In genomic region chr20:58053391-58054055, GRCh38 we compare ENCODE assay signal across 13 cellular contexts.
DNase-seq lines count a peak whose midpoint lies in the region; ATAC-seq and TF ChIP-seq lines count a peak whose summit lies in the region.
"Had no signal": no experiment of that assay in that cellular context is flagged by ENCODE, and none has a peak within 500 bp of the region (broad histone marks: within the 10 kb centered on the region; RNA-seq: fewer than 3 reads in every experiment).

No MANE protein-coding gene starts in this region.

- DNase-seq in D341Med (ENCODE audit: low spot score) (peak; percentile 13), chondrocyte (ENCODE audit: low spot score) (peak; percentile 49), neuronal stem cell (ENCODE audit: low spot score) (no peak), type B pancreatic cell (ENCODE audit: extremely low spot score, unreplicated experiment) (peak; percentile 40), A673 (ENCODE audit: low spot score) (no peak), AML-193 (lab: John Stamatoyannopoulos, UW) (no peak)
- DNase-seq: COR-L47, GF-D8, HCEC 1CT, HFFc6 had no signal

- WGBS in neuronal stem cell (ENCODE audit: extremely low coverage in 2 of 2, insufficient read length in 2 of 2, insufficient replicate concordance in 1 of 2), 2 donors, result no CpG with 5 or more reads among the region's 10 CpGs

- ATAC-seq in HG03571 (IDR thresholded peaks at IDR 0.05; ENCODE audit: unreplicated experiment), result no peak
- ATAC-seq: CD8-positive, alpha-beta T cell had no signal

- CTCF ChIA-PET in A673 (lab: Charles Lee), result no interaction called here

- H3K36me3 ChIP-seq in neuronal stem cell (replicated peaks in 1 of 2; ENCODE audit: control insufficient read depth in 2 of 2, insufficient read depth in 2 of 2, low read length in 2 of 2) (no peaks in the 10 kb centered on the region), A673 (ENCODE audit: insufficient read depth, low read length, poor library complexity, severe bottlenecking) (no peaks in the 10 kb centered on the region)

- H3K27ac Mint-ChIP-seq in chondrocyte (ENCODE audit: unreplicated experiment) (no peak overlapping the region), type B pancreatic cell (no peak overlapping the region)
- H3K27ac Mint-ChIP-seq: CD14-positive monocyte; CD8-positive, alpha-beta T cell; HFFc6 had no signal

- H3K14ac ChIP-seq in neuronal stem cell (ENCODE audit: low read length), result no peak overlapping the region

- H3K27me3 Mint-ChIP-seq in chondrocyte (ENCODE audit: low read depth), result peaks cover 20% of the 10 kb centered on the region
- H3K27me3 Mint-ChIP-seq in type B pancreatic cell, result peaks cover 21% of the 10 kb centered on the region

- H2BK5ac ChIP-seq in neuronal stem cell (ENCODE audit: low read length), result no peak overlapping the region

- TF ChIP-seq CTCF in chondrocyte (IDR thresholded peaks at IDR 0.05), result no peak
- TF ChIP-seq CTCF in type B pancreatic cell (conservative IDR thresholded peaks at IDR 0.05), result no peak
- TF ChIP-seq CTCF in A673 (conservative IDR thresholded peaks at IDR 0.05; ENCODE audit: low read depth, low read length), result no peak

- peak overlapping the region; percentile 33 for H3K18ac ChIP-seq in neuronal stem cell (ENCODE audit: low read length)

- H4K8ac ChIP-seq in neuronal stem cell (ENCODE audit: low read depth, low read length), result no peak overlapping the region

- H2BK12ac ChIP-seq in neuronal stem cell (ENCODE audit: low read length), result no peak overlapping the region

- H4K91ac ChIP-seq in neuronal stem cell (ENCODE audit: low read depth, low read length, poor library complexity), result no peak overlapping the region

- H3K4me3 Mint-ChIP-seq in chondrocyte (ENCODE audit: unreplicated experiment) (no peak overlapping the region), type B pancreatic cell (no peak overlapping the region)
- H3K4me3 Mint-ChIP-seq: CD14-positive monocyte; CD8-positive, alpha-beta T cell; HFFc6 had no signal

- H3K4me3 ChIP-seq in neuronal stem cell (ENCODE audit: low read length in 2 of 2) (no peak overlapping the region), A673 (ENCODE audit: low read depth, low read length, poor library complexity, severe bottlenecking) (no peak overlapping the region)

- no peak overlapping the region for H3K4ac ChIP-seq in neuronal stem cell (ENCODE audit: low read length)

- H3K9me3 ChIP-seq in neuronal stem cell (replicated peaks in 1 of 2; ENCODE audit: control insufficient read depth in 2 of 2, insufficient read depth in 1 of 2, low read depth in 1 of 2, low read length in 2 of 2) (no peaks in the 10 kb centered on the region), A673 (ENCODE audit: low read depth, low read length, poor library complexity, severe bottlenecking) (peaks cover 11% of the 10 kb centered on the region)

- H2BK120ac ChIP-seq in neuronal stem cell (ENCODE audit: low read depth, low read length), result no peak overlapping the region

- no peak overlapping the region for H2BK15ac ChIP-seq in neuronal stem cell (ENCODE audit: low read length)

- H3K79me1 ChIP-seq in neuronal stem cell (ENCODE audit: low read depth, low read length), result no peaks in the 10 kb centered on the region

- H3K27ac ChIP-seq in neuronal stem cell (replicated peaks; ENCODE audit: low read length) (no peak overlapping the region), A673 (ENCODE audit: low read depth, low read length, poor library complexity, severe bottlenecking) (no peak overlapping the region)

- H3K27me3 ChIP-seq in neuronal stem cell (ENCODE audit: control insufficient read depth in 3 of 3, insufficient read depth in 3 of 3, low read depth in 1 of 3, low read length in 3 of 3) (no peaks in the 10 kb centered on the region), A673 (replicated peaks; ENCODE audit: insufficient read depth, low read depth, low read length, poor library complexity) (no peaks in the 10 kb centered on the region)

- intact Hi-C loops in A673 (cut with micrococcal nuclease; ENCODE audit: unreplicated experiment), result no loop called here

- no peak overlapping the region for H3K23ac ChIP-seq in neuronal stem cell (ENCODE audit: low read depth, low read length, poor library complexity)

- H3K36me3 Mint-ChIP-seq in chondrocyte (ENCODE audit: low read depth), result no peaks in the 10 kb centered on the region
- no peaks in the 10 kb centered on the region for H3K36me3 Mint-ChIP-seq in type B pancreatic cell
- H3K36me3 Mint-ChIP-seq: CD14-positive monocyte; CD8-positive, alpha-beta T cell had no signal

- no TSS peak for BruUV-seq in A673 (replicated peaks; lab: Mats Ljungman, UMichigan)

- no peak overlapping the region for H2AK5ac ChIP-seq in neuronal stem cell (ENCODE audit: low read depth, low read length)

- H3K9me3 Mint-ChIP-seq in chondrocyte (ENCODE audit: low read depth), result peaks cover 15% of the 10 kb centered on the region
- peaks cover 4% of the 10 kb centered on the region for H3K9me3 Mint-ChIP-seq in type B pancreatic cell

- POLR2A ChIA-PET in A673 (lab: Charles Lee; ENCODE audit: low non-redundant PET), result no interaction called here

- no peak overlapping the region for H3K9ac ChIP-seq in neuronal stem cell (ENCODE audit: low read depth, low read length, poor library complexity)

- H3K4me2 ChIP-seq in neuronal stem cell (ENCODE audit: insufficient read depth, low read length, poor library complexity, severe bottlenecking), result no peak overlapping the region

- H3K4me1 Mint-ChIP-seq in chondrocyte (ENCODE audit: low read depth) (no peaks in the 10 kb centered on the region), type B pancreatic cell (ENCODE audit: unreplicated experiment) (no peaks in the 10 kb centered on the region)
- H3K4me1 Mint-ChIP-seq: CD14-positive monocyte had no signal

- H2AFZ ChIP-seq in neuronal stem cell (ENCODE audit: low read length), result no peak overlapping the region

- H3K4me1 ChIP-seq in neuronal stem cell (ENCODE audit: control insufficient read depth in 2 of 2, insufficient read depth in 1 of 2, low read depth in 1 of 2, low read length in 2 of 2) (peaks cover 0 to 10% of the 10 kb centered on the region in 2 donors), A673 (ENCODE audit: insufficient read depth, low read length, poor library complexity, severe bottlenecking) (no peaks in the 10 kb centered on the region)

Comparison
In these comparisons a context has a peak if more than half of its experiments do, and no peak if none do; other contexts are left out.
1. DNase-seq: peak in D341Med (single experiment), chondrocyte (single experiment) and type B pancreatic cell (single experiment); none in neuronal stem cell (single experiment), A673 (single experiment) and AML-193 (0 of 2).